Comparison of ENCODE assay signal across 9 cellular contexts in genomic region chr6:41006217-41006616, GRCh38. TPM values are rescaled to one million over a fixed set of nuclear protein-coding genes. Genes with fewer than 3 reads are reported as not detected.
DNase-seq lines count a peak whose midpoint lies in the region; ATAC-seq and TF ChIP-seq lines count a peak whose summit lies in the region.
"Not testable (repeated sequence)": the region's sequence is repeated elsewhere in the genome, so short reads cannot be mapped to it uniquely, and the experiment has no call there.
"Had no signal": no experiment of that assay in that cellular context is flagged by ENCODE, and none has a peak within 500 bp of the region (broad histone marks: within the 10 kb centered on the region; RNA-seq: fewer than 3 reads in every experiment).

No MANE protein-coding gene starts in this region.

- intact Hi-C loops in breast epithelium (cut with DNase I; ENCODE audit: low total_unique reads): not testable (repeated sequence)
- intact Hi-C loops in psoas muscle (cut with DNase I) (loop anchor here (5.0 to 10.0 kb wide), 2 partner anchors 59 to 61 kb away; no protein-coding TSS in a partner anchor), tibial artery (cut with DNase I; ENCODE audit: low total_unique reads) (loop anchor here (10.0 kb wide), 1 partner anchor 59 kb away; no protein-coding TSS in a partner anchor)

- H3K9me3 ChIP-seq in NT2/D1 (ENCODE audit: insufficient read depth, low read length); breast epithelium; right atrium auricular region; psoas muscle; tibial artery: not testable (repeated sequence)

- not testable (repeated sequence) for H3K27ac ChIP-seq in breast epithelium, right atrium auricular region, psoas muscle, tibial artery

- TF ChIP-seq POLR2A in breast epithelium (IDR thresholded peaks at IDR 0.05): not testable (repeated sequence)

- not testable (repeated sequence) for H3K27me3 ChIP-seq in NT2/D1 (ENCODE audit: insufficient read depth, insufficient read length); breast epithelium; right atrium auricular region; psoas muscle (ENCODE audit: insufficient read depth in 3 of 3, low read length in 2 of 3); tibial artery

- H3K9ac ChIP-seq in NT2/D1 (ENCODE audit: insufficient read length, low read depth): not testable (repeated sequence)

- 12 to 24% (median 13%) methylated on average over 7 of the region's 7 CpGs for WGBS in psoas muscle, 3 donors

- not testable (repeated sequence) for H3K4me3 ChIP-seq in NT2/D1 (ENCODE audit: insufficient read length, low read depth); breast epithelium; right atrium auricular region; psoas muscle; tibial artery

- not testable (repeated sequence) for H3K4me1 ChIP-seq in NT2/D1 (ENCODE audit: insufficient read depth, insufficient read length); breast epithelium; right atrium auricular region; tibial artery
- H3K4me1 ChIP-seq in psoas muscle: peaks cover 10% of the 10 kb centered on the region

- peak in 3 of 4 donors; percentile 71 to 86 (median 74) for ATAC-seq in psoas muscle

- TF ChIP-seq CTCF in breast epithelium (IDR thresholded peaks at IDR 0.05) (peak; percentile 28 to 63 (median 53)), right atrium auricular region (IDR thresholded peaks at IDR 0.05) (peak; percentile 39 to 71), psoas muscle (IDR thresholded peaks at IDR 0.05) (peak; percentile 58), tibial artery (IDR thresholded peaks at IDR 0.05) (peak; percentile 63)

- not testable (repeated sequence) for H3K36me3 ChIP-seq in NT2/D1 (ENCODE audit: insufficient read depth, insufficient read length, low read length); breast epithelium; right atrium auricular region; psoas muscle (ENCODE audit: insufficient read depth in 1 of 2, low read depth in 1 of 2); tibial artery

- DNase-seq in ELR (ENCODE audit: low read depth): peak; percentile 72
- peak; percentile 84 for DNase-seq in KBM-7
- peak; percentile 35 for DNase-seq in NT2/D1 (ENCODE audit: low read depth, low spot score)
- DNase-seq in activated CD4-positive, alpha-beta T cell treated with anti-CD3 and anti-CD28 coated beads for 48 hours: peak; percentile 65
- peak; percentile 45 to 59 for DNase-seq in breast epithelium (ENCODE audit: low spot score in 2 of 2)
- DNase-seq in right atrium auricular region (ENCODE audit: low spot score): peak; percentile 78
- DNase-seq in psoas muscle: peak; percentile 33 to 54
- peak in 1 of 2 donors; percentile 58 for DNase-seq in tibial artery

- in situ Hi-C loops in KBM-7 (cut with MboI; ENCODE audit: low pct_unique_long_range_greater_than_20kb, low sequenced_read_pairs): not testable (repeated sequence)

RNA-seq across cellular contexts. Expression of gene UNC5CL, which starts 32.8 kb away (rescaled TPM):
- total RNA-seq in breast epithelium: 1 to 10 TPM; 1.1 to 2.0 (median 1.8) TPM
- under 1 TPM; 0.43 to 0.96 TPM for total RNA-seq in right atrium auricular region
- under 1 TPM; 0.14 to 0.43 (median 0.28) TPM for total RNA-seq in psoas muscle
- polyA plus RNA-seq in psoas muscle: under 1 TPM; 0.18 to 0.90 (median 0.33) TPM

RNA-seq across cellular contexts. Expression of gene TSPO2, which starts 36.0 kb away (rescaled TPM):
- not detected for total RNA-seq in breast epithelium
- not detected for total RNA-seq in right atrium auricular region
- total RNA-seq in psoas muscle: under 1 TPM in 1 of 4 donors, not detected in 3; 0.27 TPM
- not detected for polyA plus RNA-seq in psoas muscle
- total RNA-seq: mononuclear cell had no signal

RNA-seq across cellular contexts. Expression of gene APOBEC2, which starts 46.8 kb away (rescaled TPM):
- total RNA-seq in breast epithelium (not detected), right atrium auricular region (100 to 1,000 TPM; 130 to 245 TPM), psoas muscle (100 to 1,000 TPM; 135 to 511 (median 272) TPM)
- polyA plus RNA-seq in psoas muscle: 100 to 1,000 TPM in 1 of 3 donors, 10 to 100 TPM in 2; 16.4 to 141 (median 80.7) TPM
- total RNA-seq: mononuclear cell had no signal

Comparison
In these comparisons a context has a peak if more than half of its experiments do, and no peak if none do; other contexts are left out.
1. RNA of gene APOBEC2, which starts 46.8 kb away (total RNA-seq): 135 to 511 TPM in psoas muscle and 130 to 245 TPM in right atrium auricular region; not detected in breast epithelium; every median in the first group is over 100 times any median in the second.
2. Peak in every context shown above with its lines, with median percentiles within 50 percentile points of each other: CTCF ChIP-seq.